In the genomic region with DNA sequence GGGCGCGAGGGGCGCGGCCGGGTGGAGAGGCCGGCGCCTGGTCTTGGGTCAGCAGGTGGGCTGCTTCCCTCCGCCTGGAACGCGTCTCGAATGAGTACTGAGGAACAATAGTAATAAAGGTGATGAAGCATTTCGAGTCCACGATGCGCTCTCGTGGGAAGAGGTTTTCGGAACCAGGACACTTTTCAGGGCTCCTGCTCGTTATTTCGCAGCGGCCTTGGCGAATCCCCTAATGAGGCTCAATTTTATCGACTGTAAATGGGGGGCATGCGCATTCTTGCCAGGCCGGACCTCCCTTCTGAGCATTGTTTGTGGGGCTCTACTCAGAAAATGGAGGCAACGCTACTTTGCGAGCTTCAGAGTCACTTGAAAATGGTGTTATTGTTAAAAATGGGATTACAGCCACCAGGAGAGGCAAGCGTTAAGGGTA, we compare ENCODE assay signal across 8 cellular contexts. TPM values are rescaled to one million over a fixed set of nuclear protein-coding genes. Genes with fewer than 3 reads are reported as not detected.
DNase-seq lines count a peak whose midpoint lies in the region; ATAC-seq and TF ChIP-seq lines count a peak whose summit lies in the region.

No MANE protein-coding gene starts in this region.

- H3K4me1 ChIP-seq in left lung (peaks cover 16 to 39% of the 10 kb centered on the region in 2 donors), transverse colon (peaks cover 19 to 65% (median 25%) of the 10 kb centered on the region in 4 donors)

- H3K4me3 ChIP-seq in left lung (peak overlapping the region; percentile 81), transverse colon (peak overlapping the region; percentile 54 to 97 (median 88))

- H3K9me3 ChIP-seq in left lung (no peaks in the 10 kb centered on the region), transverse colon (no peaks in the 10 kb centered on the region)

- no peaks in the 10 kb centered on the region for H3K9me3 Mint-ChIP-seq in activated T-cell treated with anti-CD3 and anti-CD28 coated beads, Interleukin-2, amount 50 U/mL, for 4 hours
- no peaks in the 10 kb centered on the region for H3K9me3 Mint-ChIP-seq in activated naive CD8-positive, alpha-beta T cell treated with anti-CD3 and anti-CD28 coated beads for 36 hours

- TF ChIP-seq EP300 in transverse colon (IDR thresholded peaks at IDR 0.05; ENCODE audit: low read depth) = no peak

- TF ChIP-seq POLR2A in transverse colon (IDR thresholded peaks at IDR 0.05) = peak; percentile 26

- H3K36me3 ChIP-seq in left lung (peaks cover 0 to 20% of the 10 kb centered on the region in 2 donors), transverse colon (peaks cover 0 to 16% (median 5%) of the 10 kb centered on the region in 4 donors)

- H3K27ac ChIP-seq in left lung = peak overlapping the region; percentile 97 to 99
- H3K27ac ChIP-seq in transverse colon = peak overlapping the region; percentile 99 to 100 (median 99)

- WGBS in transverse colon (ENCODE audit: low coverage in 1 of 2), 2 donors = 2 to 3% methylated on average over 8 to 26 of the region's 26 CpGs

- in situ Hi-C loops in transverse colon (cut with MboI; ENCODE audit: low pct_ligation_motif_present in 1 of 4, low pct_unique_long_range_greater_than_20kb in 1 of 4, low sequenced_read_pairs in 3 of 4) = no loop called here

- H3K27me3 ChIP-seq in left lung (no peaks in the 10 kb centered on the region), transverse colon (no peaks in the 10 kb centered on the region)

- no peak for ATAC-seq in activated T-cell treated with anti-CD3 and anti-CD28 coated beads, Interleukin-2, amount 50 U/mL, for 4 hours
- ATAC-seq in left lung (no peak), GM18870 (IDR thresholded peaks at IDR 0.05; ENCODE audit: unreplicated experiment) (no peak), HG03469 (IDR thresholded peaks at IDR 0.05; ENCODE audit: unreplicated experiment) (no peak)

- intact Hi-C loops in left lung (cut with DNase I) (no loop called here), transverse colon (cut with DNase I; ENCODE audit: low total_unique reads) (loop anchor here (10.0 kb wide), 1 partner anchor 116 kb away; a partner anchor contains a TSS)

- H3K36me3 Mint-ChIP-seq in activated T-cell treated with anti-CD3 and anti-CD28 coated beads, Interleukin-2, amount 50 U/mL, for 4 hours (ENCODE audit: insufficient read depth) = peaks cover 18% of the 10 kb centered on the region
- peaks cover 39% of the 10 kb centered on the region for H3K36me3 Mint-ChIP-seq in activated naive CD8-positive, alpha-beta T cell treated with anti-CD3 and anti-CD28 coated beads for 36 hours

- peak overlapping the region; percentile 99 for H3K4me3 Mint-ChIP-seq in activated T-cell treated with anti-CD3 and anti-CD28 coated beads, Interleukin-2, amount 50 U/mL, for 4 hours
- H3K4me3 Mint-ChIP-seq in activated naive CD8-positive, alpha-beta T cell treated with anti-CD3 and anti-CD28 coated beads for 36 hours = peak overlapping the region; percentile 99

- peak overlapping the region; percentile 100 for H3K27ac Mint-ChIP-seq in activated naive CD8-positive, alpha-beta T cell treated with anti-CD3 and anti-CD28 coated beads for 36 hours

- H3K27me3 Mint-ChIP-seq in activated T-cell treated with anti-CD3 and anti-CD28 coated beads, Interleukin-2, amount 50 U/mL, for 4 hours (ENCODE audit: low read depth) = no peaks in the 10 kb centered on the region
- H3K27me3 Mint-ChIP-seq in activated naive CD8-positive, alpha-beta T cell treated with anti-CD3 and anti-CD28 coated beads for 36 hours = no peaks in the 10 kb centered on the region

- DNase-seq in activated T-cell treated with anti-CD3 and anti-CD28 coated beads, Interleukin-2, amount 50 U/mL, for 4 hours = no peak
- DNase-seq in activated T-cell treated with anti-CD3 and anti-CD28 coated beads, Interleukin-2, amount 50 U/mL, for 1 hour = no peak
- DNase-seq in activated naive CD8-positive, alpha-beta T cell treated with anti-CD3 and anti-CD28 coated beads for 36 hours = no peak
- DNase-seq in left lung (no peak), transverse colon (no peak), SW480 (ENCODE audit: low spot score) (no peak)

- H3K4me1 Mint-ChIP-seq in activated T-cell treated with anti-CD3 and anti-CD28 coated beads, Interleukin-2, amount 50 U/mL, for 4 hours (ENCODE audit: low read depth) = peaks cover 46% of the 10 kb centered on the region
- peaks cover 38% of the 10 kb centered on the region for H3K4me1 Mint-ChIP-seq in activated naive CD8-positive, alpha-beta T cell treated with anti-CD3 and anti-CD28 coated beads for 36 hours

- TF ChIP-seq CTCF in left lung (IDR thresholded peaks at IDR 0.05) = no peak
- TF ChIP-seq CTCF in transverse colon (IDR thresholded peaks at IDR 0.05) = no peak

RNA-seq across cellular contexts. Expression of a gene that starts 1.2 kb away (rescaled TPM):
- 10 to 100 TPM; 36.5 to 39.0 (median 38.8) TPM for total RNA-seq in activated T-cell treated with anti-CD3 and anti-CD28 coated beads, Interleukin-2, amount 50 U/mL, for 4 hours
- 10 to 100 TPM; 39.1 to 43.1 TPM for total RNA-seq in activated naive CD8-positive, alpha-beta T cell treated with anti-CD3 and anti-CD28 coated beads for 36 hours
- 10 to 100 TPM; 37.7 to 41.9 TPM for total RNA-seq in left lung
- total RNA-seq in transverse colon = 10 to 100 TPM; 32.2 to 60.6 (median 47.8) TPM
